In genomic region chr17:2361361-2361760, GRCh38 we compare ENCODE assay signal across 20 cellular contexts.
"Had no signal": no experiment of that assay in that cellular context is flagged by ENCODE, and none has a peak within 500 bp of the region (broad histone marks: within the 10 kb centered on the region; RNA-seq: fewer than 3 reads in every experiment).

No MANE protein-coding gene starts in this region.

- H2AFZ ChIP-seq: neural progenitor cell had no signal

- DNase-seq: effector memory CD8-positive, alpha-beta T cell; esophagus squamous epithelium; foreskin fibroblast; immature natural killer cell; lower lobe of right lung; mesenchymal stem cell; midbrain; occipital lobe; psoas muscle; right lobe of liver; stimulated activated CD4-positive, alpha-beta T cell treated with anti-CD3 and anti-CD28 coated beads, Interleukin-15, amount 100 ng/mL, for 24 hours; stimulated activated CD4-positive, alpha-beta T cell treated with anti-CD3 and anti-CD28 coated beads, Interleukin-1b, Interleukin-23, amount 100 ng/mL, for 48 hours; stimulated activated CD4-positive, alpha-beta T cell treated with anti-CD3 and anti-CD28 coated beads, Interleukin-4, amount 100 ng/mL, for 24 hours; tibial artery; upper lobe of left lung had no signal

- H3K4me2 ChIP-seq: neural progenitor cell had no signal

- H3K9ac ChIP-seq: neural progenitor cell had no signal

- H3K4me3 ChIP-seq: esophagus squamous epithelium, gastroesophageal sphincter, lower lobe of right lung, neural progenitor cell, psoas muscle, right lobe of liver, tibial artery, upper lobe of left lung, vagina had no signal

- H3K36me3 ChIP-seq: neural progenitor cell had no signal

- H3K27ac ChIP-seq: esophagus squamous epithelium, gastroesophageal sphincter, lower lobe of right lung, neural progenitor cell, psoas muscle, right lobe of liver, tibial artery, upper lobe of left lung, vagina had no signal

- H3K4me1 ChIP-seq: neural progenitor cell, right lobe of liver, tibial artery, upper lobe of left lung had no signal

- H3K9me3 ChIP-seq: esophagus squamous epithelium, gastroesophageal sphincter, lower lobe of right lung, psoas muscle, right lobe of liver, tibial artery, upper lobe of left lung, vagina had no signal

- H3K27me3 ChIP-seq: esophagus squamous epithelium, gastroesophageal sphincter, neural progenitor cell, right lobe of liver, tibial artery, upper lobe of left lung, vagina had no signal

- ATAC-seq: effector memory CD8-positive, alpha-beta T cell; gastroesophageal sphincter; lower lobe of right lung; natural killer cell treated with Interleukin-12 subunit alpha and Interleukin-12 subunit beta and Interleukin-15 and Interleukin-18, amount 100 ng/mL, for 72 hours; psoas muscle; right lobe of liver; stimulated activated memory B cell treated with anti-CD40 and anti-IgM and Interleukin-4, amounts not matched to agents 10 μg/mL and 1 μg/mL and 100 μg/mL, for 72 hours had no signal
